ENCODE assay signal across 28 cellular contexts in the genomic region with DNA sequence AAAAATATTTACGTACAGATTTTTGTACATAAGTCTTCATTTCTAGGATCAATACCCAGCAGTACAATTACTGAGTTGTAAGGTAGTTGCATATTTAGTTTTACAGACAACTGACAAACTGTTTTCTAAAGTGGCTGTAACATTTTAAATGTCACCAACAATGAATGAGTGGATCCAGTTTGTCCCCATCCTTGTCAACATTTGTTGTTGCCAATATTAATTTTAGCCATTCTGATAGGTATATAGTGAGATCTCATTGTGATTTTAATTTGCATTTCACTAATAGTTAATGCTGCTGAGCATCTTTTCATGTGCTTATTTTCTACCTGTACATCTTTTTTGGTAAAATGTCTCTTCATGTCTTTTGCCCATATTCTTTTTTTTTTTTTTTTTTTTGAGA.
"Had no signal": no experiment of that assay in that cellular context is flagged by ENCODE, and none has a peak within 500 bp of the region (broad histone marks: within the 10 kb centered on the region; RNA-seq: fewer than 3 reads in every experiment).

No MANE protein-coding gene starts in this region.

- H3K4me1 ChIP-seq: colonic mucosa had no signal

- H3K27me3 ChIP-seq: colonic mucosa, esophagus squamous epithelium, gastrocnemius medialis, heart right ventricle, left lung had no signal

- H3K36me3 Mint-ChIP-seq: naive B cell had no signal

- H3K27me3 Mint-ChIP-seq: dendritic cell treated with granulocyte-macrophage colony-stimulating factor and Interleukin-4, amounts not matched to agents 40 ng/mL and 50 ng/mL, for 4 days; naive B cell had no signal

- H3K36me3 ChIP-seq: colonic mucosa, esophagus squamous epithelium, gastrocnemius medialis, heart right ventricle, left lung, lower lobe of right lung had no signal

- H3K27ac Mint-ChIP-seq: dendritic cell treated with granulocyte-macrophage colony-stimulating factor and Interleukin-4, amounts not matched to agents 40 ng/mL and 50 ng/mL, for 4 days; effector memory CD8-positive, alpha-beta T cell; endodermal cell; mesothelial cell of epicardium had no signal

- H3K4me3 ChIP-seq: colonic mucosa, esophagus squamous epithelium, gastrocnemius medialis, heart right ventricle, left lung, lower lobe of right lung, mucosa of descending colon had no signal

- ATAC-seq: effector memory CD8-positive, alpha-beta T cell; esophagus mucosa; gastrocnemius medialis; heart right ventricle; left cardiac atrium; left lung; left ventricle myocardium superior; lower lobe of right lung; mucosa of descending colon had no signal

- DNase-seq: colonic mucosa; cortex of kidney; effector CD8-positive, alpha-beta T cell; effector memory CD8-positive, alpha-beta T cell; erythroblast; esophagus squamous epithelium; foreskin fibroblast; foreskin melanocyte; gastrocnemius medialis; glutamatergic neuron; head of caudate nucleus; heart right ventricle; hippocampal formation; left cardiac atrium; left lung; left ventricle myocardium superior; lower lobe of right lung; mesenchymal stem cell; mucosa of descending colon; naive B cell had no signal

- H3K27ac ChIP-seq: colonic mucosa, epithelial cell of prostate, esophagus squamous epithelium, gastrocnemius medialis, heart right ventricle, left lung, lower lobe of right lung had no signal

- H3K9me3 ChIP-seq: colonic mucosa, esophagus squamous epithelium, gastrocnemius medialis, left lung, lower lobe of right lung, mucosa of descending colon had no signal

- H3K9me3 Mint-ChIP-seq: dendritic cell treated with granulocyte-macrophage colony-stimulating factor and Interleukin-4, amounts not matched to agents 40 ng/mL and 50 ng/mL, for 4 days; effector memory CD8-positive, alpha-beta T cell; naive B cell had no signal

- H3K4me3 Mint-ChIP-seq: dendritic cell treated with granulocyte-macrophage colony-stimulating factor and Interleukin-4, amounts not matched to agents 40 ng/mL and 50 ng/mL, for 4 days; effector memory CD8-positive, alpha-beta T cell; endodermal cell; mesothelial cell of epicardium had no signal

- FAIRE-seq: endometrium, islet of Langerhans, keratinocyte had no signal
